14 cellular contexts compared by ENCODE assay signal in the genomic region with DNA sequence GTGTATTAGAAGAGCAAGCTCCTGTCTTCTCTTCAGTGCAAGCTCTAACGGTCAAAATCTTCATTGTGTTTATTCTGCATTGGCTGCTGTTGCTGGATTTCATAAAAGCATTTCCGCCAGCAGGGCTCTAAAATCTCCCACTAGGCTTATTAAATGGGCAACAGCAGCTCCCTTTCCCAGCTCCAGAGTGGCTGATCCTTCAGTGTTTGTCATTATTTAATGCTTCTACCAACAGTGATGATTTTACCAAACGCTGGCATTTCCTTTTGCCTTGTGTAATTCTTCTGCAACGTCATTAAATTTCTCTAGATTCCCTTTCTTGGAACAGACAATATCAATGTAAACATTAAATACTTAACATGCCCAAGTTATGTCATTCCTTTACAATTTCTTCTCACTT. TPM values are rescaled to one million over a fixed set of nuclear protein-coding genes. Genes with fewer than 3 reads are reported as not detected.
DNase-seq lines count a peak whose midpoint lies in the region; ATAC-seq, FAIRE-seq and TF ChIP-seq lines count a peak whose summit lies in the region.
"Had no signal": no experiment of that assay in that cellular context is flagged by ENCODE, and none has a peak within 500 bp of the region (broad histone marks: within the 10 kb centered on the region; RNA-seq: fewer than 3 reads in every experiment).

No MANE protein-coding gene starts in this region.

- no peaks in the 10 kb centered on the region for H3K79me1 ChIP-seq in H1 (ENCODE audit: low read depth, low read length)

- TF ChIP-seq EP300 in H1 (IDR thresholded peaks at IDR 0.05; ENCODE audit: borderline replicate concordance in 1 of 2, low read depth in 2 of 2, low read length in 2 of 2): no peak

- peaks cover 0 to 41% (median 5%) of the 10 kb centered on the region in 4 experiments; a peak in 4 of 8 replicates for H3K36me3 ChIP-seq in H1 (ENCODE audit: control insufficient read depth in 2 of 4, insufficient read depth in 4 of 4, low read length in 3 of 4)
- no peaks in the 10 kb centered on the region for H3K36me3 ChIP-seq in pancreas

- ATAC-seq in pancreas (peak; percentile 55 to 81 (median 78)), GM21529 (IDR thresholded peaks at IDR 0.05; ENCODE audit: unreplicated experiment) (no peak)
- ATAC-seq: activated CD4-positive, CD25-positive, alpha-beta regulatory T cell treated with anti-CD3 and anti-CD28 coated beads, Interleukin-2, amount 50 U/mL, for 24 hours; stimulated activated naive CD8-positive, alpha-beta T cell treated with anti-CD3 and anti-CD28 coated beads, Interleukin-15, amount 100 ng/mL, for 72 hours had no signal

- no peak overlapping the region for H4K91ac ChIP-seq in H1 (replicated peaks; ENCODE audit: insufficient read length, low read length)

- peaks cover 2 to 27% (median 17%) of the 10 kb centered on the region in 4 experiments; a peak in 5 of 7 replicates for H3K4me1 ChIP-seq in H1 (replicated peaks in 1 of 4; ENCODE audit: control insufficient read depth in 3 of 4, insufficient read depth in 4 of 4, low read length in 3 of 4)
- peaks cover 0 to 11% (median 4%) of the 10 kb centered on the region in 3 donors for H3K4me1 ChIP-seq in pancreas

- H2BK15ac ChIP-seq in H1 (ENCODE audit: low read length): no peak overlapping the region

- H4K8ac ChIP-seq in H1 (ENCODE audit: extremely low read depth, insufficient read depth, low read length): no peak overlapping the region

- no peaks in the 10 kb centered on the region for H3K23me2 ChIP-seq in H1 (ENCODE audit: low read depth, low read length)

- POLR2A ChIA-PET in H1 (lab: Charles Lee; ENCODE audit: partially characterized antibody): interaction anchor here (1.1 kb wide), 1 partner anchor 20 kb away, joined by 7 read pairs; a partner anchor contains a TSS

- H3K4me3 ChIP-seq in H1 (ENCODE audit: extremely low read depth in 1 of 4, insufficient read depth in 2 of 4, low read depth in 3 of 4, low read length in 4 of 4) (no peak overlapping the region), pancreas (no peak overlapping the region)
- H3K4me3 ChIP-seq: lung had no signal

- no peak overlapping the region for H3K4ac ChIP-seq in H1 (replicated peaks; ENCODE audit: insufficient read length, low read depth, low read length)

- H3K4me2 ChIP-seq in H1 (ENCODE audit: insufficient read depth in 1 of 2, low read depth in 2 of 2, low read length in 2 of 2): peak overlapping the region; percentile 9 to 25; a peak in 2 of 4 replicates

- TF ChIP-seq POLR2A in H1 (IDR thresholded peaks at IDR 0.05; ENCODE audit: control extremely low read depth in 1 of 2, low read depth in 2 of 2, low read length in 2 of 2): no peak

- H3K9me3 ChIP-seq in H1 (ENCODE audit: insufficient read depth in 2 of 2, low read depth in 1 of 2, low read length in 1 of 2): no peaks in the 10 kb centered on the region
- H3K9me3 ChIP-seq in pancreas: no peaks in the 10 kb centered on the region

- no peak overlapping the region for H2BK5ac ChIP-seq in H1 (ENCODE audit: low read depth, low read length)

- TF ChIP-seq RAD21 in H1 (IDR thresholded peaks at IDR 0.05 in 1 of 2, conservative IDR thresholded peaks at IDR 0.05 in 1 of 2; ENCODE audit: low read depth in 2 of 2, low read length in 2 of 2): no peak

- H3K27ac ChIP-seq in H1 (ENCODE audit: low read depth, low read length): no peak overlapping the region
- peak overlapping the region in 1 of 4 donors; percentile 30 for H3K27ac ChIP-seq in pancreas

- H2BK12ac ChIP-seq in H1 (ENCODE audit: low read depth, low read length): no peak overlapping the region

- DNase-seq in G401 (ENCODE audit: low spot score) (peak; percentile 24), NCI-H2227 treated with DMSO at 0.1 percent for 48 hours (lab: John Stamatoyannopoulos, UW) (peak; percentile 46), H1 (ENCODE audit: low read depth in 1 of 2, low spot score in 2 of 2) (no peak), pancreas (peak in 2 of 6 donors; percentile 12 to 17), NCI-H2171 treated with DMSO at 0.1 percent for 48 hours (lab: John Stamatoyannopoulos, UW) (no peak), NCI-H1105 treated with DMSO at 0.1 percent for 48 hours (lab: John Stamatoyannopoulos, UW) (no peak)
- no peak for DNase-seq in activated CD4-positive, CD25-positive, alpha-beta regulatory T cell (lab: John Stamatoyannopoulos, UW)
- DNase-seq: activated naive CD4-positive, alpha-beta T cell treated with anti-CD3 and anti-CD28 coated beads, Interleukin-2, amount 10 ng/mL, durations not matched to agents 7 days and 5 days; erythroblast; stimulated activated CD4-positive, alpha-beta T cell treated with anti-CD3 and anti-CD28 coated beads, Interleukin-12 subunit alpha, Interleukin-12 subunit beta, amount 100 ng/mL, for 4 hours; stimulated activated naive CD8-positive, alpha-beta T cell treated with anti-CD3 and anti-CD28 coated beads, Interleukin-15, amount 100 ng/mL, for 72 hours had no signal

- TF ChIP-seq CTCF in H1 (IDR thresholded peaks at IDR 0.05; ENCODE audit: control extremely low read depth in 1 of 3, insufficient read depth in 1 of 3, low read depth in 1 of 3, low read length in 3 of 3) (no peak), pancreas (IDR thresholded peaks at IDR 0.05) (no peak)

- H2AFZ ChIP-seq in H1 (ENCODE audit: low read length): no peak overlapping the region

- intact Hi-C loops in pancreas (cut with DNase I): no loop called here

- CTCF ChIA-PET in H1 (lab: Charles Lee; ENCODE audit: partially characterized antibody): interaction anchor here (0.5 to 1.1 kb wide), 3 partner anchors 10 to 275 kb away, joined by 3 read pairs; no protein-coding TSS in a partner anchor

- FAIRE-seq in H1 (lab: Jason Lieb, UNC): peak; percentile 58
- FAIRE-seq in pancreas (lab: Jason Lieb, UNC): no peak

- no peak overlapping the region for H3K9ac ChIP-seq in H1 (replicated peaks in 1 of 4; ENCODE audit: extremely low read depth in 1 of 4, low read depth in 3 of 4, low read length in 3 of 4)

- in situ Hi-C loops in G401 (cut with HindIII; ENCODE audit: low sequenced_read_pairs): no loop called here

- H2BK20ac ChIP-seq in H1 (ENCODE audit: low read length): no peak overlapping the region

- no peaks in the 10 kb centered on the region for H3K27me3 ChIP-seq in H1 (replicated peaks in 1 of 4; ENCODE audit: control insufficient read depth in 3 of 4, extremely low read depth in 1 of 4, insufficient read depth in 3 of 4, low read length in 3 of 4)
- no peaks in the 10 kb centered on the region for H3K27me3 ChIP-seq in pancreas

- no peak overlapping the region for H2BK120ac ChIP-seq in H1 (replicated peaks; ENCODE audit: low read depth, low read length)

- no peak overlapping the region for H3K23ac ChIP-seq in H1 (ENCODE audit: insufficient read length)

- 50% methylated on average over 4 of the region's 4 CpGs; no CpG with 5 or more reads in 1 of the 2 experiments for WGBS in H1 (ENCODE audit: extremely low coverage in 1 of 2, insufficient coverage in 1 of 2, insufficient read length in 1 of 2, insufficient replicate concordance in 2 of 2, low coverage in 1 of 2, low lambda C conversion rate in 2 of 2, missing lambda C conversion rate in 1 of 2), 2 experiments
- 12 to 19% methylated on average over 4 of the region's 4 CpGs for WGBS in pancreas, 2 donors

- H3K18ac ChIP-seq in H1 (ENCODE audit: extremely low read depth, low read length): peak overlapping the region; percentile 3; the same call in 1 of the 2 replicates

- peaks cover 0 to 13% of the 10 kb centered on the region in 2 experiments; a peak in 1 of 4 replicates for H3K79me2 ChIP-seq in H1 (ENCODE audit: control insufficient read depth in 1 of 2, insufficient read depth in 2 of 2, low read length in 2 of 2)

- no peak overlapping the region for H3K14ac ChIP-seq in H1 (ENCODE audit: insufficient read length)

- no peak overlapping the region for H3K56ac ChIP-seq in H1 (replicated peaks; ENCODE audit: insufficient read length, low read depth, low read length)

- no peaks in the 10 kb centered on the region for H4K20me1 ChIP-seq in H1 (replicated peaks in 1 of 2; ENCODE audit: control insufficient read depth in 1 of 2, insufficient read depth in 2 of 2, low read length in 2 of 2)

- H4K5ac ChIP-seq in H1 (ENCODE audit: insufficient read length, low read depth, low read length): peak overlapping the region; percentile 80

- H2AK5ac ChIP-seq in H1 (ENCODE audit: low read depth, low read length): no peak overlapping the region

TF ChIP-seq in H1, 55 proteins besides CTCF, POLR2A, EP300 and RAD21:
- TF ChIP-seq POU5F1 (IDR thresholded peaks at IDR 0.05; ENCODE audit: low read depth, low read length) (no peak), FOSL1 (IDR thresholded peaks at IDR 0.05; ENCODE audit: insufficient read depth, low read depth, low read length) (no peak), HDAC6 (IDR thresholded peaks at IDR 0.05; ENCODE audit: low read depth, low read length) (no peak), SIRT6 (IDR thresholded peaks at IDR 0.05; ENCODE audit: low read length) (no peak), SUZ12 (IDR thresholded peaks at IDR 0.05; ENCODE audit: low read length) (no peak), JUND (IDR thresholded peaks at IDR 0.05; ENCODE audit: low read length) (no peak), SAP30 (IDR thresholded peaks at IDR 0.05; ENCODE audit: insufficient read depth, insufficient replicate concordance, low read length) (no peak)
- TF ChIP-seq, protein P1, sequence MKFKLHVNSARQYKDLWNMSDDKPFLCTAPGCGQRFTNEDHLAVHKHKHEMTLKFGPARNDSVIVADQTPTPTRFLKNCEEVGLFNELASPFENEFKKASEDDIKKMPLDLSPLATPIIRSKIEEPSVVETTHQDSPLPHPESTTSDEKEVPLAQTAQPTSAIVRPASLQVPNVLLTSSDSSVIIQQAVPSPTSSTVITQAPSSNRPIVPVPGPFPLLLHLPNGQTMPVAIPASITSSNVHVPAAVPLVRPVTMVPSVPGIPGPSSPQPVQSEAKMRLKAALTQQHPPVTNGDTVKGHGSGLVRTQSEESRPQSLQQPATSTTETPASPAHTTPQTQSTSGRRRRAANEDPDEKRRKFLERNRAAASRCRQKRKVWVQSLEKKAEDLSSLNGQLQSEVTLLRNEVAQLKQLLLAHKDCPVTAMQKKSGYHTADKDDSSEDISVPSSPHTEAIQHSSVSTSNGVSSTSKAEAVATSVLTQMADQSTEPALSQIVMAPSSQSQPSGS (IDR thresholded peaks at IDR 0.05; ENCODE audit: low read length): no peak

RNA-seq across cellular contexts. Expression of a gene that starts 20.1 kb away (rescaled TPM):
- 1.9 and 3.8 TPM in 2 replicates for total RNA-seq in G401 (2014; rRNA removed; shearing (Covaris generic))
- total RNA-seq in H1 (2021; fragmentation: NEBNext Ultra II Directional; extraction: Animal tissue kit (Norgen Biotek cat#: 25700)): 15.6 and 17.0 TPM in 2 replicates
- polyA plus RNA-seq in H1 (2011; rRNA removed) (5.9 and 6.6 TPM in 2 replicates), pancreas (under 1 TPM; 0.42 to 0.47 TPM)
- polyA plus RNA-seq in H1 (2011; cell fraction: cytosol; rRNA removed): 10.6 TPM
- polyA plus RNA-seq in H1 (2011; cell fraction: nucleus; rRNA removed): 6.4 TPM
- polyA plus RNA-seq in H1 (2012, experiment 1 of 2): 4.1 to 10.1 TPM (median 5.6 TPM) in 4 replicates
- 0.56 TPM for polyA plus RNA-seq in H1 (2012, experiment 2 of 2)
- polyA plus RNA-seq in H1 (2013, experiment 1 of 2): 17.0 TPM
- polyA plus RNA-seq in H1 (2013, experiment 2 of 2): 15.6 TPM
- polyA minus RNA-seq in H1 (2011; rRNA and poly(A)+ RNA removed): 35.2 and 35.5 TPM in 2 replicates
- polyA minus RNA-seq in H1 (2011; cell fraction: cytosol; rRNA and poly(A)+ RNA removed): 23.2 TPM
- 40.7 TPM for polyA minus RNA-seq in H1 (2011; cell fraction: nucleus; rRNA and poly(A)+ RNA removed)
- total RNA-seq in pancreas: 1 to 10 TPM in 5 of 6 donors, under 1 TPM in 1; 1.00 to 9.1 (median 1.5) TPM

Comparison
In these comparisons a context has a peak if more than half of its experiments do, and no peak if none do; other contexts are left out.
1. DNase-seq: peak in G401 (single experiment) and NCI-H2227 treated with DMSO at 0.1 percent for 48 hours (single experiment); none in H1 (0 of 2), activated CD4-positive, CD25-positive, alpha-beta regulatory T cell (0 of 4), NCI-H2171 treated with DMSO at 0.1 percent for 48 hours (single experiment) and NCI-H1105 treated with DMSO at 0.1 percent for 48 hours (single experiment).